1 cellular context compared by ENCODE assay signal in genomic region chr14:22977684-22978486, GRCh38.
TF ChIP-seq lines count a peak whose summit lies in the region.

No MANE protein-coding gene starts in this region.

TF ChIP-seq in HepG2, 621 proteins besides CTCF, POLR2A, EP300 and RAD21 (continued from another document and continues in another):
- TF ChIP-seq ZNF609 (CRISPR knock-in tag; IDR thresholded peaks at IDR 0.05; ENCODE audit: borderline replicate concordance), result peak; percentile 95
- TF ChIP-seq PAF1 (CRISPR knock-in tag; IDR thresholded peaks at IDR 0.05), result peak; percentile 83
- TF ChIP-seq PITX1 (CRISPR knock-in tag; IDR thresholded peaks at IDR 0.05), result peak; percentile 95
- TF ChIP-seq ARNTL (CRISPR knock-in tag; IDR thresholded peaks at IDR 0.05), result peak; percentile 93
- TF ChIP-seq HBP1 (CRISPR knock-in tag; IDR thresholded peaks at IDR 0.05; ENCODE audit: low read depth), result peak; percentile 86; the same call in 1 of the 2 replicates
- peak; percentile 85 for TF ChIP-seq KDM2A (CRISPR knock-in tag; IDR thresholded peaks at IDR 0.05; ENCODE audit: borderline replicate concordance, low read depth)
- TF ChIP-seq CBFB (CRISPR knock-in tag; IDR thresholded peaks at IDR 0.05), result peak; percentile 85
- peak; percentile 98 for TF ChIP-seq SAP130 (CRISPR knock-in tag; IDR thresholded peaks at IDR 0.05; ENCODE audit: low read depth)
- no peak for TF ChIP-seq HNF1A (IDR thresholded peaks at IDR 0.05; ENCODE audit: low read depth)
- TF ChIP-seq HNF1A (CRISPR knock-in tag; IDR thresholded peaks at IDR 0.05; ENCODE audit: borderline replicate concordance), result peak; percentile 90
- peak; percentile 69; the same call in 1 of the 2 replicates for TF ChIP-seq KDM5A (IDR thresholded peaks at IDR 0.05; ENCODE audit: borderline replicate concordance, low read length)
- TF ChIP-seq DRAP1 (CRISPR knock-in tag; IDR thresholded peaks at IDR 0.05), result peak; percentile 49; the same call in 1 of the 2 replicates
- peak; percentile 94 for TF ChIP-seq ERF (CRISPR knock-in tag; IDR thresholded peaks at IDR 0.05)
- TF ChIP-seq ZNF292 (CRISPR knock-in tag; IDR thresholded peaks at IDR 0.05; ENCODE audit: borderline replicate concordance, low read depth), result peak; percentile 65; the same call in 1 of the 2 replicates
- peak; percentile 76; the same call in 1 of the 2 replicates for TF ChIP-seq ZNF724P (CRISPR knock-in tag; IDR thresholded peaks at IDR 0.05; ENCODE audit: borderline replicate concordance)
- no peak for TF ChIP-seq ZNF720 (CRISPR knock-in tag; IDR thresholded peaks at IDR 0.05)
- peak; percentile 92 for TF ChIP-seq CBX5 (CRISPR knock-in tag; IDR thresholded peaks at IDR 0.05; ENCODE audit: borderline replicate concordance)
- TF ChIP-seq AKAP8 (CRISPR knock-in tag; IDR thresholded peaks at IDR 0.05), result peak; percentile 83; the same call in 1 of the 2 replicates
- TF ChIP-seq ZNF12 (CRISPR knock-in tag; IDR thresholded peaks at IDR 0.05), result peak; percentile 89; the same call in 1 of the 2 replicates
- no peak for TF ChIP-seq ZBTB44 (CRISPR knock-in tag; IDR thresholded peaks at IDR 0.05)
- TF ChIP-seq ATM (IDR thresholded peaks at IDR 0.05; ENCODE audit: borderline replicate concordance), result peak; percentile 53; the same call in 1 of the 2 replicates
- 0 out of 4 replicates have a peak, but pooled peaks of 1 of the 2 experiments have one; percentile 15 for TF ChIP-seq MAFK (conservative IDR thresholded peaks at IDR 0.05 in 1 of 2, IDR thresholded peaks at IDR 0.05 in 1 of 2; ENCODE audit: low read length in 2 of 2)
- TF ChIP-seq NCOA2 (CRISPR knock-in tag; IDR thresholded peaks at IDR 0.05), result peak; percentile 96
- TF ChIP-seq ZNF317 (CRISPR knock-in tag; IDR thresholded peaks at IDR 0.05), result no peak
- TF ChIP-seq ZNF282 (IDR thresholded peaks at IDR 0.05; ENCODE audit: partially characterized antibody), result peak; percentile 19
- TF ChIP-seq ZNF616 (CRISPR knock-in tag; IDR thresholded peaks at IDR 0.05; ENCODE audit: low read depth), result peak; percentile 62; the same call in 1 of the 2 replicates
- TF ChIP-seq CEBPB (IDR thresholded peaks at IDR 0.05; ENCODE audit: borderline replicate concordance, low read depth, low read length), result peak; percentile 50; the same call in 1 of the 2 replicates
- no peak for TF ChIP-seq NR2F6 (IDR thresholded peaks at IDR 0.05)
- peak; percentile 94 for TF ChIP-seq NR2F6 (CRISPR knock-in tag; IDR thresholded peaks at IDR 0.05)
- TF ChIP-seq ZSCAN9 (CRISPR knock-in tag; IDR thresholded peaks at IDR 0.05; ENCODE audit: borderline replicate concordance), result peak; percentile 56
- peak; percentile 92; the same call in 1 of the 2 replicates for TF ChIP-seq ZNF280D (CRISPR knock-in tag; IDR thresholded peaks at IDR 0.05)
- no peak for TF ChIP-seq ETS1 (CRISPR knock-in tag; IDR thresholded peaks at IDR 0.05)
- TF ChIP-seq ZNF577 (CRISPR knock-in tag; IDR thresholded peaks at IDR 0.05; ENCODE audit: borderline replicate concordance, low read depth), result no peak
- TF ChIP-seq RFX5 (IDR thresholded peaks at IDR 0.05; ENCODE audit: low read depth, low read length), result peak; percentile 52
- peak; percentile 100 for TF ChIP-seq PATZ1 (CRISPR knock-in tag; IDR thresholded peaks at IDR 0.05)
- TF ChIP-seq YY1 (IDR thresholded peaks at IDR 0.05; ENCODE audit: insufficient read depth, insufficient replicate concordance, low read depth, low read length), result peak; percentile 77
- TF ChIP-seq MEIS1 (CRISPR knock-in tag; IDR thresholded peaks at IDR 0.05; ENCODE audit: borderline replicate concordance), result peak; percentile 88; the same call in 1 of the 2 replicates
- TF ChIP-seq SIX1 (CRISPR knock-in tag; IDR thresholded peaks at IDR 0.05; ENCODE audit: borderline replicate concordance), result peak; percentile 51; the same call in 1 of the 2 replicates
